In genomic region chr4:40055379-40055872, GRCh38 we compare ENCODE assay signal across 7 cellular contexts. TPM values are rescaled to one million over a fixed set of nuclear protein-coding genes. Genes with fewer than 3 reads are reported as not detected.
DNase-seq lines count a peak whose midpoint lies in the region; TF ChIP-seq lines count a peak whose summit lies in the region.

No MANE protein-coding gene starts in this region.

- TF ChIP-seq CTCF in GM13977 (IDR thresholded peaks at IDR 0.05; ENCODE audit: extremely low read depth, insufficient read depth, missing control alignments): no peak
- no peak for TF ChIP-seq CTCF in kidney epithelial cell (IDR thresholded peaks at IDR 0.05; ENCODE audit: insufficient read depth, low read length, poor library complexity, severe bottlenecking)

- H3K4me3 Mint-ChIP-seq in activated naive CD8-positive, alpha-beta T cell: peak overlapping the region; percentile 87

- peak; percentile 69 for DNase-seq in GM13977 (ENCODE audit: low spot score)
- peak; percentile 97 for DNase-seq in MV-4-11 (lab: John Stamatoyannopoulos, UW)
- no peak for DNase-seq in kidney epithelial cell (ENCODE audit: low read depth)
- DNase-seq in stimulated activated CD8-positive, alpha-beta memory T cell treated with anti-CD3 and anti-CD28 coated beads, Interleukin-7, amount 100 ng/mL, for 48 hours (ENCODE audit: extremely low read depth in 1 of 2, low read depth in 1 of 2): peak; percentile 28 to 34
- DNase-seq in LoVo (ENCODE audit: low spot score): no peak
- DNase-seq in GM19238 (ENCODE audit: insufficient read length, low spot score): no peak

- no peaks in the 10 kb centered on the region for H3K27me3 ChIP-seq in kidney epithelial cell (ENCODE audit: control insufficient read depth, insufficient read depth, low read length)

- H3K4me1 Mint-ChIP-seq in activated naive CD8-positive, alpha-beta T cell (ENCODE audit: low read depth): peaks cover 39% of the 10 kb centered on the region

- in situ Hi-C loops in GM13977 (cut with MboI; ENCODE audit: low pct_unique_long_range_greater_than_20kb, low sequenced_read_pairs, unreplicated experiment): loop anchor here (10.0 kb wide), 1 partner anchor 269 kb away; no protein-coding TSS in a partner anchor

- peak overlapping the region; percentile 96 for H3K27ac Mint-ChIP-seq in activated naive CD8-positive, alpha-beta T cell

- H3K9me3 Mint-ChIP-seq in activated naive CD8-positive, alpha-beta T cell (ENCODE audit: low read depth): no peaks in the 10 kb centered on the region

- H3K4me3 ChIP-seq in kidney epithelial cell (ENCODE audit: low read depth, low read length): peak overlapping the region; percentile 82

- H3K36me3 Mint-ChIP-seq in activated naive CD8-positive, alpha-beta T cell: no peaks in the 10 kb centered on the region

- H3K27me3 Mint-ChIP-seq in activated naive CD8-positive, alpha-beta T cell: no peaks in the 10 kb centered on the region

- no peaks in the 10 kb centered on the region for H3K36me3 ChIP-seq in kidney epithelial cell (ENCODE audit: control insufficient read depth, insufficient read depth, low read length)

RNA-seq across cellular contexts. Expression of gene N4BP2, which starts 1.2 kb away (rescaled TPM):
- total RNA-seq in kidney epithelial cell: 11.9 and 13.7 TPM in 2 replicates

Comparison
In these comparisons a context has a peak if more than half of its experiments do, and no peak if none do; other contexts are left out.
1. DNase-seq: peak in GM13977 (single experiment), MV-4-11 (single experiment) and stimulated activated CD8-positive, alpha-beta memory T cell treated with anti-CD3 and anti-CD28 coated beads, Interleukin-7, amount 100 ng/mL, for 48 hours (2 of 2); none in kidney epithelial cell (single experiment), LoVo (single experiment) and GM19238 (single experiment).